Comparison of ENCODE assay signal across 22 cellular contexts in the genomic region with DNA sequence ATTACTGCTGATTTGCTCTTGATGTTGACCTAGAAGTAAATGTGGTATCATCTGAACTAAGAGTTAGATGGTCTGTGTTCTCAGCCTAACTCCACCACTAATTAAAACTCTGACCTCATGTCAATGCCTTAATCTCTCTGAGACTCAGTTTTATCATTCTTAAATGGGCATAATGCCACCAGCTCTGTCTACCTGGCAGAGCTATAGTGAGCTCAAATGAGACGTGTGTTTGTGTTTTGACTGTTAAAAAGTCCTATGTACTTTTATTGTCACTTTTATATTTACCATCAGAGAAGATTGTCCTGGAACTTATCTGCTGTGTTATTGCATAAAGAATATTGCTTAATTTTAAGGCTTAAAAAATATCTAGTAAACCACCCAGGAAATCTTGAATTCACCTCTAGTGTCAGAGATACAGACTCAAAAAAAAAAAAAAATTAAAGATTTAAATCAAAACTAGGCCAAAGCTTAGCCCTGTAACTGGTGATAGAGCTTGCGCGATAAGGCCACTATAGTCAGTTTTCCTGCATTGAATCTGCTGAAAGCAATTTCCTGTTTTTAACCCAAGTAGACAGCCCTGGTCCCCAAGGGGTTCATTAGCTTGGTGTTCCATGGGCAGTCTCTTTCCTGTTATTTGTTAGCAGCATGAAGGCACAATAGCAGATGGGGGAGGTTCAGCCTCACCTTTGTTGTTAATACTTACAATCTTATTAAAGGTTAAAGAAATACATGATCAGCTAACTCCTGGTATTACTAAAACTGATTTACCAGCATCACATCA.
A peak's percentile ranks its signal among the peaks of the same experiment; 100 is the strongest.
DNase-seq lines count a peak whose midpoint lies in the region; ATAC-seq and TF ChIP-seq lines count a peak whose summit lies in the region.
"Had no signal": no experiment of that assay in that cellular context is flagged by ENCODE, and none has a peak within 500 bp of the region (broad histone marks: within the 10 kb centered on the region; RNA-seq: fewer than 3 reads in every experiment).

No MANE protein-coding gene starts in this region.

- no peaks in the 10 kb centered on the region for H3K9me3 Mint-ChIP-seq in activated CD8-positive, alpha-beta T cell treated with anti-CD3 and anti-CD28 coated beads for 36 hours

- CTCF ChIA-PET in activated CD8-positive, alpha-beta T cell treated with anti-CD3 and anti-CD28 coated beads for 36 hours (lab: Charles Lee): no interaction called here

- peak overlapping the region in 3 of 10 experiments; percentile 3 to 36 (median 12); a peak in 2 of 20 replicates for H3K4me3 ChIP-seq in BLaER1 treated with 17β-estradiol and CSF1 and Interleukin-3, amounts not matched to agents 10 nM and 100 nM
- H3K4me3 ChIP-seq in cardiac fibroblast (replicated peaks in 1 of 2; ENCODE audit: low read depth in 2 of 2, low read length in 2 of 2): no peak overlapping the region
- no peak overlapping the region for H3K4me3 ChIP-seq in psoas muscle
- H3K4me3 ChIP-seq: dorsolateral prefrontal cortex, spleen, suprapubic skin, uterus had no signal

- H3K27ac ChIP-seq in BLaER1 treated with 17β-estradiol and CSF1 and Interleukin-3, amounts not matched to agents 10 nM and 100 nM: peak overlapping the region in 8 of 11 experiments; percentile 12 to 73 (median 64); a peak in 14 of 22 replicates
- no peak overlapping the region for H3K27ac ChIP-seq in psoas muscle
- H3K27ac ChIP-seq: brain microvascular endothelial cell, dorsolateral prefrontal cortex, suprapubic skin had no signal

- DNase-seq in NCI-H146 treated with DMSO at 0.1 percent for 48 hours (lab: John Stamatoyannopoulos, UW; ENCODE audit: unreplicated experiment) (peak; percentile 56), cardiac fibroblast (ENCODE audit: low read depth in 2 of 2) (peak; percentile 41 to 54), lung microvascular endothelial cell (ENCODE audit: low read depth in 2 of 2) (peak; percentile 75 to 77), psoas muscle (no peak), HK-2 (ENCODE audit: unreplicated experiment) (no peak)
- no peak for DNase-seq in activated CD8-positive, alpha-beta T cell treated with anti-CD3 and anti-CD28 coated beads for 36 hours
- no peak for DNase-seq in activated CD4-positive, alpha-beta T cell treated with anti-CD3 and anti-CD28 coated beads for 4 hours
- DNase-seq: CD4-positive, CD25-positive, alpha-beta regulatory T cell; DMS 273 treated with DMSO at 0.1 percent for 48 hours; dorsolateral prefrontal cortex; erythroblast; GDM1; NCI-H1930; NCI-H524; spleen; uterus had no signal

- H3K27ac Mint-ChIP-seq in activated CD8-positive, alpha-beta T cell treated with anti-CD3 and anti-CD28 coated beads for 36 hours: no peak overlapping the region

- intact Hi-C loops in psoas muscle (cut with DNase I): no loop called here
- intact Hi-C loops in activated CD8-positive, alpha-beta T cell treated with anti-CD3 and anti-CD28 coated beads for 36 hours (cut with micrococcal nuclease): no loop called here

- no peak overlapping the region for H3K4me3 Mint-ChIP-seq in activated CD8-positive, alpha-beta T cell treated with anti-CD3 and anti-CD28 coated beads for 36 hours
- H3K4me3 Mint-ChIP-seq: CD4-positive, CD25-positive, alpha-beta regulatory T cell had no signal

- no peaks in the 10 kb centered on the region for H3K36me3 ChIP-seq in BLaER1 treated with 17β-estradiol and CSF1 and Interleukin-3, amounts not matched to agents 10 nM and 100 nM
- H3K36me3 ChIP-seq in psoas muscle (ENCODE audit: insufficient read depth in 1 of 2, low read depth in 1 of 2): no peaks in the 10 kb centered on the region
- H3K36me3 ChIP-seq: brain microvascular endothelial cell, spleen, suprapubic skin, uterus had no signal

- H4K20me1 ChIP-seq in BLaER1 treated with 17β-estradiol and CSF1 and Interleukin-3, amounts not matched to agents 10 nM and 100 nM: no peaks in the 10 kb centered on the region

- H3K4me1 ChIP-seq in BLaER1 treated with 17β-estradiol and CSF1 and Interleukin-3, amounts not matched to agents 10 nM and 100 nM: peaks cover 18 to 30% (median 27%) of the 10 kb centered on the region in 10 experiments
- H3K4me1 ChIP-seq in psoas muscle: no peaks in the 10 kb centered on the region
- H3K4me1 ChIP-seq: suprapubic skin, uterus had no signal

- WGBS in psoas muscle, 3 donors: 62 to 69% (median 66%) methylated on average over 3 of the region's 3 CpGs

- no peaks in the 10 kb centered on the region for H3K36me3 Mint-ChIP-seq in activated CD8-positive, alpha-beta T cell treated with anti-CD3 and anti-CD28 coated beads for 36 hours (ENCODE audit: low read depth)
- H3K36me3 Mint-ChIP-seq: CD4-positive, CD25-positive, alpha-beta regulatory T cell had no signal

- peaks cover 9% of the 10 kb centered on the region for H3K27me3 Mint-ChIP-seq in activated CD8-positive, alpha-beta T cell treated with anti-CD3 and anti-CD28 coated beads for 36 hours

- POLR2A ChIA-PET in activated CD8-positive, alpha-beta T cell treated with anti-CD3 and anti-CD28 coated beads for 36 hours (lab: Charles Lee): no interaction called here

- no peak for ATAC-seq in psoas muscle
- no peak for ATAC-seq in activated CD8-positive, alpha-beta T cell treated with anti-CD3 and anti-CD28 coated beads for 36 hours
- ATAC-seq: HepG2, left lobe of liver, Panc1 had no signal

- H3K9me3 ChIP-seq in BLaER1 treated with 17β-estradiol and CSF1 and Interleukin-3, amounts not matched to agents 10 nM and 100 nM (replicated peaks in 1 of 11): peaks cover 0 to 20% (median 8%) of the 10 kb centered on the region in 11 experiments; a peak in 10 of 22 replicates
- H3K9me3 ChIP-seq in psoas muscle: no peaks in the 10 kb centered on the region
- H3K9me3 ChIP-seq: spleen, suprapubic skin, uterus had no signal

- no peaks in the 10 kb centered on the region for H3K4me1 Mint-ChIP-seq in activated CD8-positive, alpha-beta T cell treated with anti-CD3 and anti-CD28 coated beads for 36 hours (ENCODE audit: low read depth)

- peak overlapping the region in 5 of 11 experiments; percentile 8 to 32 (median 14); a peak in 6 of 22 replicates for H3K9ac ChIP-seq in BLaER1 treated with 17β-estradiol and CSF1 and Interleukin-3, amounts not matched to agents 10 nM and 100 nM

- no peaks in the 10 kb centered on the region for H3K27me3 ChIP-seq in BLaER1 treated with 17β-estradiol and CSF1 and Interleukin-3, amounts not matched to agents 10 nM and 100 nM
- no peaks in the 10 kb centered on the region for H3K27me3 ChIP-seq in psoas muscle (ENCODE audit: insufficient read depth in 3 of 3, low read length in 2 of 3)
- H3K27me3 ChIP-seq: brain microvascular endothelial cell, spleen, suprapubic skin, uterus had no signal

- peak overlapping the region; percentile 24 to 80 (median 58); a peak in 21 of 22 replicates for H3K4me2 ChIP-seq in BLaER1 treated with 17β-estradiol and CSF1 and Interleukin-3, amounts not matched to agents 10 nM and 100 nM

- no peak for TF ChIP-seq CTCF in cardiac fibroblast (IDR thresholded peaks at IDR 0.05; ENCODE audit: low read depth, low read length)
- TF ChIP-seq CTCF in psoas muscle (IDR thresholded peaks at IDR 0.05): no peak
- TF ChIP-seq CTCF in activated CD8-positive, alpha-beta T cell treated with anti-CD3 and anti-CD28 coated beads for 36 hours (IDR thresholded peaks at IDR 0.05): no peak

Comparison
In these comparisons a context has a peak if more than half of its experiments do, and no peak if none do; other contexts are left out.
1. DNase-seq: peak in NCI-H146 treated with DMSO at 0.1 percent for 48 hours (single experiment), cardiac fibroblast (2 of 2) and lung microvascular endothelial cell (2 of 2); none in psoas muscle (0 of 2), activated CD8-positive, alpha-beta T cell treated with anti-CD3 and anti-CD28 coated beads for 36 hours (single experiment), activated CD4-positive, alpha-beta T cell treated with anti-CD3 and anti-CD28 coated beads for 4 hours (0 of 2) and HK-2 (single experiment).